ENCODE assay signal across 8 cellular contexts in genomic region chr22:38313384-38313955, GRCh38. TPM values are rescaled to one million over a fixed set of nuclear protein-coding genes. Genes with fewer than 3 reads are reported as not detected.
DNase-seq lines count a peak whose midpoint lies in the region; ATAC-seq and TF ChIP-seq lines count a peak whose summit lies in the region.

No MANE protein-coding gene starts in this region.

- peaks cover 22% of the 10 kb centered on the region for H3K79me1 ChIP-seq in neuronal stem cell (ENCODE audit: low read depth, low read length)

- no peaks in the 10 kb centered on the region for H3K27me3 ChIP-seq in esophagus (ENCODE audit: control insufficient read depth in 1 of 2, insufficient read depth in 2 of 2, low read length in 2 of 2)
- no peaks in the 10 kb centered on the region for H3K27me3 ChIP-seq in neuronal stem cell (ENCODE audit: control insufficient read depth in 3 of 3, insufficient read depth in 3 of 3, low read depth in 1 of 3, low read length in 3 of 3)
- no peaks in the 10 kb centered on the region for H3K27me3 ChIP-seq in BE2C

- H3K27ac ChIP-seq in esophagus (ENCODE audit: low read depth in 2 of 2, low read length in 1 of 2) (peak overlapping the region; percentile 96 to 98), neuronal stem cell (replicated peaks; ENCODE audit: low read length) (no peak overlapping the region)

- no peak overlapping the region for H3K18ac ChIP-seq in neuronal stem cell (ENCODE audit: low read length)

- no peak for ATAC-seq in T-cell (replicated peaks in 1 of 4)
- no peak for ATAC-seq in HG03095 (IDR thresholded peaks at IDR 0.05; ENCODE audit: unreplicated experiment)

- peak overlapping the region; percentile 42 for H3K4me2 ChIP-seq in neuronal stem cell (ENCODE audit: insufficient read depth, low read length, poor library complexity, severe bottlenecking)

- peak overlapping the region; percentile 67 to 82 for H3K4me3 ChIP-seq in esophagus (ENCODE audit: low read depth in 1 of 2, low read length in 2 of 2)
- no peak overlapping the region for H3K4me3 ChIP-seq in neuronal stem cell (ENCODE audit: low read length in 2 of 2)
- H3K4me3 ChIP-seq in BE2C (ENCODE audit: low read depth, low read length): no peak overlapping the region

- no peaks in the 10 kb centered on the region for H3K27me3 Mint-ChIP-seq in T-cell

- no peak overlapping the region for H2BK120ac ChIP-seq in neuronal stem cell (ENCODE audit: low read depth, low read length)

- H2BK5ac ChIP-seq in neuronal stem cell (ENCODE audit: low read length): peak overlapping the region; percentile 6

- no peak overlapping the region for H4K91ac ChIP-seq in neuronal stem cell (ENCODE audit: low read depth, low read length, poor library complexity)

- TF ChIP-seq CTCF in BE2C (IDR thresholded peaks at IDR 0.05; ENCODE audit: low read depth, low read length): no peak

- no peak overlapping the region for H3K4ac ChIP-seq in neuronal stem cell (ENCODE audit: low read length)

- H3K23ac ChIP-seq in neuronal stem cell (ENCODE audit: low read depth, low read length, poor library complexity): peak overlapping the region; percentile 87

- peaks cover 66 to 70% (median 68%) of the 10 kb centered on the region in 3 donors for H3K4me1 Mint-ChIP-seq in T-cell

- H3K4me1 ChIP-seq in esophagus (ENCODE audit: control insufficient read depth in 2 of 2, insufficient read depth in 2 of 2, low read length in 1 of 2): peaks cover 10 to 27% of the 10 kb centered on the region in 2 donors
- H3K4me1 ChIP-seq in neuronal stem cell (ENCODE audit: control insufficient read depth in 2 of 2, insufficient read depth in 1 of 2, low read depth in 1 of 2, low read length in 2 of 2): peaks cover 33 to 36% of the 10 kb centered on the region in 2 donors
- H3K4me1 ChIP-seq in BE2C: peaks cover 25% of the 10 kb centered on the region

- CTCF ChIA-PET in T-cell (lab: Charles Lee): no interaction called here

- DNase-seq in EL (peak; percentile 98), T-cell (peak in 16 of 34 experiments; percentile 16 to 53 (median 36)), neuronal stem cell (ENCODE audit: low spot score) (no peak), BE2C (no peak), HuH-7.5 (ENCODE audit: low spot score) (no peak)
- no peak for DNase-seq in stimulated activated CD4-positive, alpha-beta T cell treated with anti-CD3 and anti-CD28 coated beads, Interleukin-4, amount 100 ng/mL, for 1 hour

- peaks cover 3 to 16% of the 10 kb centered on the region in 2 donors for H3K36me3 ChIP-seq in esophagus (ENCODE audit: control insufficient read depth in 2 of 2, insufficient read depth in 2 of 2, low read length in 1 of 2)
- H3K36me3 ChIP-seq in neuronal stem cell (replicated peaks in 1 of 2; ENCODE audit: control insufficient read depth in 2 of 2, insufficient read depth in 2 of 2, low read length in 2 of 2): peaks cover 38 to 66% of the 10 kb centered on the region in 2 donors
- peaks cover 63% of the 10 kb centered on the region for H3K36me3 ChIP-seq in BE2C

- POLR2A ChIA-PET in T-cell (lab: Charles Lee): interaction anchor here in 1 of 2 donors (0.6 kb wide), 1 partner anchor 17 kb away, joined by 3 read pairs; no protein-coding TSS in a partner anchor

- peak overlapping the region; percentile 70 for H3K9ac ChIP-seq in neuronal stem cell (ENCODE audit: low read depth, low read length, poor library complexity)

- H2AFZ ChIP-seq in neuronal stem cell (ENCODE audit: low read length): no peak overlapping the region

- H3K9me3 ChIP-seq in esophagus (ENCODE audit: control insufficient read depth in 2 of 2, insufficient read depth in 1 of 2, low read depth in 1 of 2, low read length in 1 of 2) (no peaks in the 10 kb centered on the region), neuronal stem cell (replicated peaks in 1 of 2; ENCODE audit: control insufficient read depth in 2 of 2, insufficient read depth in 1 of 2, low read depth in 1 of 2, low read length in 2 of 2) (peaks cover 0 to under 1% of the 10 kb centered on the region in 2 donors), BE2C (no peaks in the 10 kb centered on the region)

- peak overlapping the region in 2 of 3 donors; percentile 39 to 82 for H3K4me3 Mint-ChIP-seq in T-cell

- no peak overlapping the region for H4K8ac ChIP-seq in neuronal stem cell (ENCODE audit: low read depth, low read length)

- WGBS in esophagus, 2 donors: 39 to 44% methylated on average over 11 of the region's 11 CpGs
- WGBS in neuronal stem cell (ENCODE audit: extremely low coverage in 2 of 2, insufficient read length in 2 of 2, insufficient replicate concordance in 1 of 2), 2 donors: no CpG with 5 or more reads among the region's 11 CpGs

- H2BK15ac ChIP-seq in neuronal stem cell (ENCODE audit: low read length): no peak overlapping the region

- peak overlapping the region; percentile 95 to 96 for H3K27ac Mint-ChIP-seq in T-cell

- peak overlapping the region; percentile 25 for H3K14ac ChIP-seq in neuronal stem cell (ENCODE audit: low read length)

- peak overlapping the region; percentile 92 for H2AK5ac ChIP-seq in neuronal stem cell (ENCODE audit: low read depth, low read length)

- no peak overlapping the region for H2BK12ac ChIP-seq in neuronal stem cell (ENCODE audit: low read length)

- H3K9me3 Mint-ChIP-seq in T-cell: no peaks in the 10 kb centered on the region

- H3K36me3 Mint-ChIP-seq in T-cell: peaks cover 3% of the 10 kb centered on the region

RNA-seq across cellular contexts. Expression of gene CSNK1E, which starts 3.8 kb away (rescaled TPM):
- total RNA-seq in T-cell: 100 to 1,000 TPM; 105 to 142 (median 115) TPM
- polyA plus RNA-seq in esophagus: 100 to 1,000 TPM in 1 of 2 donors, 10 to 100 TPM in 1; 69.4 to 152 TPM
- polyA plus RNA-seq in neuronal stem cell (2013, experiment 1 of 2): 224 TPM
- 229 TPM for polyA plus RNA-seq in neuronal stem cell (2013, experiment 2 of 2)
- polyA plus RNA-seq in BE2C (2012; ENCODE audit: insufficient read depth, insufficient read length, low read depth): 460 TPM

RNA-seq across cellular contexts. Expression of gene TMEM184B, which starts 40.7 kb away (rescaled TPM):
- total RNA-seq in T-cell: 10 to 100 TPM; 30.8 to 41.3 (median 35.8) TPM
- polyA plus RNA-seq in esophagus: 10 to 100 TPM; 10.8 to 14.4 TPM
- 50.9 TPM for polyA plus RNA-seq in neuronal stem cell (2013, experiment 1 of 2)
- polyA plus RNA-seq in neuronal stem cell (2013, experiment 2 of 2): 51.3 TPM
- 51.4 TPM for polyA plus RNA-seq in BE2C (2012; ENCODE audit: insufficient read depth, insufficient read length, low read depth)

Comparison
In these comparisons a context has a peak if more than half of its experiments do, and no peak if none do; other contexts are left out.
1. H3K4me3 ChIP-seq: peak in esophagus (2 of 2); none in neuronal stem cell (0 of 2) and BE2C (single experiment).